9 cellular contexts compared by ENCODE assay signal in genomic region chr6:167683028-167683862, GRCh38.
DNase-seq lines count a peak whose midpoint lies in the region; ATAC-seq lines count a peak whose summit lies in the region.
"Had no signal": no experiment of that assay in that cellular context is flagged by ENCODE, and none has a peak within 500 bp of the region (broad histone marks: within the 10 kb centered on the region; RNA-seq: fewer than 3 reads in every experiment).

No MANE protein-coding gene starts in this region.

- in situ Hi-C loops in ACHN (cut with HindIII; ENCODE audit: low pct_ligation_motif_present, low pct_unique_long_range_greater_than_20kb, low sequenced_read_pairs) = no loop called here

- DNase-seq in ACHN (peak; percentile 27), UCSD-AML1 (lab: John Stamatoyannopoulos, UW; ENCODE audit: unreplicated experiment) (peak; percentile 40), glomerular visceral epithelial cell (ENCODE audit: extremely low spot score) (peak; percentile 6), non-pigmented ciliary epithelial cell (ENCODE audit: low read depth) (peak; percentile 62), AML-193 (lab: John Stamatoyannopoulos, UW) (no peak)
- DNase-seq in stimulated activated CD4-positive, alpha-beta T cell treated with anti-CD3 and anti-CD28 coated beads, Interleukin-15, amount 100 ng/mL, for 24 hours = no peak
- DNase-seq: activated naive CD4-positive, alpha-beta T cell treated with anti-CD3 and anti-CD28 coated beads, Interleukin-2, amount 50 U/mL, for 16 hours had no signal

- no peak for ATAC-seq in HG02798 (IDR thresholded peaks at IDR 0.05; ENCODE audit: poor library complexity, unreplicated experiment)
- no peak for ATAC-seq in HG03196 (IDR thresholded peaks at IDR 0.05; ENCODE audit: unreplicated experiment)

Comparison
In these comparisons a context has a peak if more than half of its experiments do, and no peak if none do; other contexts are left out.
1. DNase-seq: peak in ACHN (single experiment), UCSD-AML1 (single experiment), glomerular visceral epithelial cell (single experiment) and non-pigmented ciliary epithelial cell (single experiment); none in stimulated activated CD4-positive, alpha-beta T cell treated with anti-CD3 and anti-CD28 coated beads, Interleukin-15, amount 100 ng/mL, for 24 hours (single experiment) and AML-193 (0 of 2).